In the genomic region with DNA sequence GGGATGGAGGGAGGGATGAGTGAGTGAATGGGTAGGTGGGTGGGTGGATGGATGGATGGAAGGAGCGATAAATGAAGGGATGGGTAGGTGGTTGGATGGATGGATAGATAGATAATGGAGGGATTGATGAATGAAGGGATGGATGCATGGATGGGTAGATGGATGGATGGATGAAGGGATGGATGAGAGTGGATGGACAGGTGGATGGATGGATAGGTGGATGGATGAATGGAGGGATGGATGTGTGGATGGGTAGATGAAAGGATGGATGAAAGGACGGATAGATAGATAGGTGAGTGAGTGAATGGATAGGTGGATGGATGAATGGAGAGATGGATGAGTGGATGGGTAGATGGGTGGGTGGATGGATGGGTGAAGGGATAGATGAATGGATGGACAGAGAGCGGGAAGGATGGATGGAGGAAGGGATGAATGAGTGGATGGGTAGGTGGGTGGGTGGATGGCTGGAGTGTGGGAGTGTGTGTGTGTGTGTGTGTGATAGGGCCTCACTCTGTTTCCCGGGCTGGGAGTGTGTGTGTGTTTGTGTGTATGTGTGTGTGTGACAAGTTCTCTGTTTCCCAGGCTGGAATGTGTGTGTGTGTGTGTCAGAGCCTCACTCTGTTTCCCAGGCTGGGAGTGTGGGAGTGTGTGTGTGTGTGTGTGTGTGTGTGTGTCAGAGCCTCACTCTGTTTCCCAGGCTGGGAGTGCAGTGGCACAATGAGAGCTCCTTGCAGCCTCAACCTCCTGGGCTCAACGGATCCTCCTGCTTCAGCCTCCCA, we compare ENCODE assay signal across 22 cellular contexts. TPM values are rescaled to one million over a fixed set of nuclear protein-coding genes. Genes with fewer than 3 reads are reported as not detected.
DNase-seq lines count a peak whose midpoint lies in the region; ATAC-seq, FAIRE-seq and TF ChIP-seq lines count a peak whose summit lies in the region.
"Had no signal": no experiment of that assay in that cellular context is flagged by ENCODE, and none has a peak within 500 bp of the region (broad histone marks: within the 10 kb centered on the region; RNA-seq: fewer than 3 reads in every experiment).

No MANE protein-coding gene starts in this region.

- CTCF ChIA-PET in CD8-positive, alpha-beta memory T cell (lab: Charles Lee): no interaction called here

- H3K36me3 ChIP-seq in CD8-positive, alpha-beta memory T cell (ENCODE audit: insufficient read depth, low read length): no peaks in the 10 kb centered on the region

- no peaks in the 10 kb centered on the region for H3K9me3 Mint-ChIP-seq in CD8-positive, alpha-beta memory T cell
- H3K9me3 Mint-ChIP-seq: CD8-positive, alpha-beta T cell; type B pancreatic cell had no signal

- FAIRE-seq in GM12891 (lab: Jason Lieb, UNC): peak; percentile 28
- FAIRE-seq: GM19239, small intestine had no signal

- peak overlapping the region; percentile 1 for H3K27ac ChIP-seq in cingulate gyrus (ENCODE audit: low read depth, low read length)
- no peak overlapping the region for H3K27ac ChIP-seq in CD8-positive, alpha-beta memory T cell (ENCODE audit: low read depth, low read length)
- H3K27ac ChIP-seq: RWPE1, stomach had no signal

- peaks cover 30% of the 10 kb centered on the region for H3K4me1 ChIP-seq in CD8-positive, alpha-beta memory T cell (ENCODE audit: insufficient read depth, low read length)

- TF ChIP-seq POLR2A in GM12891 (IDR thresholded peaks at IDR 0.05; ENCODE audit: low read depth, low read length): no peak

- no peak for ATAC-seq in HG03460 (IDR thresholded peaks at IDR 0.05; ENCODE audit: unreplicated experiment)
- ATAC-seq: activated CD4-positive, alpha-beta T cell treated with anti-CD3 and anti-CD28 coated beads for 36 hours; CD8-positive, alpha-beta T cell had no signal

- peak overlapping the region in 1 of 8 donors; percentile 83 for H3K27ac Mint-ChIP-seq in CD8-positive, alpha-beta memory T cell
- H3K27ac Mint-ChIP-seq: activated CD4-positive, alpha-beta T cell treated with anti-CD3 and anti-CD28 coated beads for 36 hours; CD8-positive, alpha-beta T cell had no signal

- H3K9me3 ChIP-seq in CD8-positive, alpha-beta memory T cell (ENCODE audit: low read length): no peaks in the 10 kb centered on the region
- H3K9me3 ChIP-seq: stomach had no signal

- DNase-seq in AG10803 (ENCODE audit: low read depth): peak; percentile 23
- no peak for DNase-seq in GM12891 (ENCODE audit: insufficient read length, low spot score)
- no peak for DNase-seq in SW480 (ENCODE audit: low spot score)
- DNase-seq in CD8-positive, alpha-beta memory T cell: no peak
- DNase-seq: activated CD4-positive, alpha-beta T cell treated with anti-CD3 and anti-CD28 coated beads for 36 hours; activated effector memory CD4-positive, alpha-beta T cell treated with Interleukin-2 at 50 U/mL for 16 hours; CD8-positive, alpha-beta T cell; central memory CD4-positive, alpha-beta T cell; DMS53; NCI-H1436 treated with DMSO at 0.1 percent for 48 hours; NCI-H524; nucleus accumbens; small intestine; stimulated activated CD4-positive, alpha-beta T cell treated with anti-CD3 and anti-CD28 coated beads, Interleukin-2, amount 100 ng/mL, for 48 hours; stomach had no signal

- TF ChIP-seq CTCF in AG10803 (conservative IDR thresholded peaks at IDR 0.05; ENCODE audit: low read length): no peak

- peaks cover 0 to 13% (median 0%) of the 10 kb centered on the region in 3 donors for H3K36me3 Mint-ChIP-seq in CD8-positive, alpha-beta memory T cell
- H3K36me3 Mint-ChIP-seq: type B pancreatic cell had no signal

- POLR2A ChIA-PET in CD8-positive, alpha-beta memory T cell (lab: Charles Lee): no interaction called here

- peaks cover 16 to 48% (median 18%) of the 10 kb centered on the region in 3 donors for H3K4me1 Mint-ChIP-seq in CD8-positive, alpha-beta memory T cell

- peaks cover 4 to 6% of the 10 kb centered on the region in 2 donors for H3K27me3 Mint-ChIP-seq in CD8-positive, alpha-beta memory T cell
- H3K27me3 Mint-ChIP-seq: type B pancreatic cell had no signal

- H3K27me3 ChIP-seq in CD8-positive, alpha-beta memory T cell (ENCODE audit: insufficient read depth, low read length, poor library complexity, severe bottlenecking): no peaks in the 10 kb centered on the region

- H3K4me3 Mint-ChIP-seq in CD8-positive, alpha-beta memory T cell: no peak overlapping the region
- H3K4me3 Mint-ChIP-seq: activated CD4-positive, alpha-beta T cell treated with anti-CD3 and anti-CD28 coated beads for 36 hours; CD8-positive, alpha-beta T cell; type B pancreatic cell had no signal

- H3K4me3 ChIP-seq in AG10803 (ENCODE audit: low read length): no peak overlapping the region
- H3K4me3 ChIP-seq in CD8-positive, alpha-beta memory T cell (ENCODE audit: low read length): no peak overlapping the region
- H3K4me3 ChIP-seq: stomach had no signal

TF ChIP-seq in GM12891, 5 proteins besides CTCF, POLR2A, EP300 and RAD21:
- TF ChIP-seq SPI1 (IDR thresholded peaks at IDR 0.05; ENCODE audit: low read depth, low read length): no peak
- TF ChIP-seq TAF1 (IDR thresholded peaks at IDR 0.05; ENCODE audit: low read depth, low read length): no peak
- 0 out of 2 replicates have a peak, but pooled peaks have one; percentile 16 for TF ChIP-seq POLR2AphosphoS5 (IDR thresholded peaks at IDR 0.05; ENCODE audit: low read depth, low read length)

RNA-seq across cellular contexts. Expression of a gene that starts 2.1 kb away (rescaled TPM):
- 5.7 TPM for polyA plus RNA-seq in GM12891 (2012; ENCODE audit: low read depth, missing spikeins)
- not detected for total RNA-seq in CD8-positive, alpha-beta memory T cell
- 0.17 TPM for polyA plus RNA-seq in CD8-positive, alpha-beta memory T cell
- total RNA-seq: CD8-positive, alpha-beta T cell; fibroblast of villous mesenchyme; lower leg skin; stomach had no signal

RNA-seq across cellular contexts. Expression of a gene that starts 25.7 kb away (rescaled TPM):
- 1.5 TPM for polyA plus RNA-seq in GM12891 (2012; ENCODE audit: low read depth, missing spikeins)
- 1 to 10 TPM; 1.4 to 1.6 TPM for total RNA-seq in CD8-positive, alpha-beta memory T cell
- polyA plus RNA-seq in CD8-positive, alpha-beta memory T cell: not detected
- total RNA-seq: fibroblast of villous mesenchyme had no signal

RNA-seq across cellular contexts. Expression of a gene that starts 40.9 kb away (rescaled TPM):
- 602 TPM for polyA plus RNA-seq in GM12891 (2012; ENCODE audit: low read depth, missing spikeins)
- 100 to 1,000 TPM; 226 to 230 TPM for total RNA-seq in CD8-positive, alpha-beta memory T cell
- polyA plus RNA-seq in CD8-positive, alpha-beta memory T cell: 496 TPM
- total RNA-seq: fibroblast of villous mesenchyme had no signal

RNA-seq across cellular contexts. Expression of a gene that starts 53.4 kb away (rescaled TPM):
- 131 TPM for polyA plus RNA-seq in GM12891 (2012; ENCODE audit: low read depth, missing spikeins)
- 100 to 1,000 TPM; 127 to 129 TPM for total RNA-seq in CD8-positive, alpha-beta memory T cell
- polyA plus RNA-seq in CD8-positive, alpha-beta memory T cell: 9.3 TPM

RNA-seq across cellular contexts. Expression of a gene that starts 55.0 kb away (rescaled TPM):
- polyA plus RNA-seq in GM12891 (2012; ENCODE audit: low read depth, missing spikeins): 0.46 TPM
- under 1 TPM in 1 of 2 experiments, not detected in 1; 0.33 TPM for total RNA-seq in CD8-positive, alpha-beta memory T cell
- not detected for polyA plus RNA-seq in CD8-positive, alpha-beta memory T cell
- total RNA-seq: activated CD4-positive, alpha-beta T cell treated with anti-CD3 and anti-CD28 coated beads for 36 hours; fibroblast of villous mesenchyme had no signal
